In genomic region chr13:28658796-28659610, GRCh38 we compare ENCODE assay signal across 8 cellular contexts. TPM values are rescaled to one million over a fixed set of nuclear protein-coding genes. Genes with fewer than 3 reads are reported as not detected.
DNase-seq lines count a peak whose midpoint lies in the region; ATAC-seq, FAIRE-seq and TF ChIP-seq lines count a peak whose summit lies in the region.

Gene POMP, plus strand, starts transcription at chr13:28659130. Its CDS starts 55 bp downstream, at chr13:28659185.

- peaks cover 2 to 22% of the 10 kb centered on the region in 2 experiments for H3K36me3 ChIP-seq in HepG2 (replicated peaks in 1 of 2; ENCODE audit: control insufficient read depth in 1 of 2, insufficient read depth in 2 of 2, low read length in 2 of 2)

- peak; percentile 17 for TF ChIP-seq CTCF in HepG2 (CRISPR knock-in tag; IDR thresholded peaks at IDR 0.05)

- H3K27ac ChIP-seq in HepG2 (ENCODE audit: extremely low read length, insufficient read depth, low read length): peak within 1 kb of the TSS; percentile 72

- TF ChIP-seq EP300 in HepG2 (IDR thresholded peaks at IDR 0.05; ENCODE audit: low read depth in 2 of 2, low read length in 2 of 2): no peak; a peak in 1 of 4 replicates
- no peak for TF ChIP-seq EP300 in HepG2 (CRISPR knock-in tag; IDR thresholded peaks at IDR 0.05; ENCODE audit: borderline replicate concordance)

- POLR2A ChIA-PET in HepG2 (lab: Yijun Ruan, JAX): interaction anchor here (0.7 to 1.9 kb wide), 7 partner anchors 10 to 138 kb away, joined by 3 to 11 read pairs (median 7); no protein-coding TSS in a partner anchor

- peak within 1 kb of the TSS; percentile 75 for H3K4me2 ChIP-seq in HepG2 (ENCODE audit: low read depth, low read length)

- intact Hi-C loops in HepG2 (cut with micrococcal nuclease; ENCODE audit: unreplicated experiment): loop anchor here (1.0 kb wide), 1 partner anchor 335 kb away; no protein-coding TSS in a partner anchor

- CTCF ChIA-PET in HepG2 (lab: Yijun Ruan, JAX; ENCODE audit: low intra/inter-chr PET ratio, low total read pairs): no interaction called here

- H2AFZ ChIP-seq in HepG2 (ENCODE audit: low read length): peak within 1 kb of the TSS; percentile 22

- peak; percentile 28 to 94 (median 85) for DNase-seq in C1 segment of cervical spinal cord (lab: John Stamatoyannopoulos, UW)
- peak; percentile 82 for DNase-seq in GM19239 (ENCODE audit: insufficient read length, low spot score)
- DNase-seq in NCI-H774 (lab: John Stamatoyannopoulos, UW): peak; percentile 68
- peak; percentile 91 to 93 for DNase-seq in activated CD4-positive, alpha-beta T cell treated with anti-CD3 and anti-CD28 coated beads, Interleukin-2, amount 50 U/mL, for 48 hours
- peak; percentile 79 to 92 for DNase-seq in dermis microvascular lymphatic vessel endothelial cell (ENCODE audit: low read depth in 2 of 2)
- peak; percentile 80 for DNase-seq in HepG2 (ENCODE audit: low spot score)
- DNase-seq in stimulated activated CD4-positive, alpha-beta T cell treated with anti-CD3 and anti-CD28 coated beads, Interleukin-4, amount 100 ng/mL, for 1 hour: peak; percentile 92

- H3K27me3 ChIP-seq in HepG2 (ENCODE audit: control insufficient read depth in 1 of 2, insufficient read depth in 2 of 2, low read length in 2 of 2): no peaks in the 10 kb centered on the region; a peak in 1 of 5 replicates

- peak within 1 kb of the TSS; percentile 87 for H3K9ac ChIP-seq in HepG2 (ENCODE audit: insufficient read depth, low read depth, low read length)

- FAIRE-seq in GM19239 (lab: Jason Lieb, UNC) (peak; percentile 95), HepG2 (lab: Jason Lieb, UNC) (no peak)

- peaks cover 57% of the 10 kb centered on the region for H3K79me2 ChIP-seq in HepG2 (ENCODE audit: insufficient read depth, low read length)

- H3K4me1 ChIP-seq in HepG2 (ENCODE audit: insufficient read depth, low read length): peaks cover 51% of the 10 kb centered on the region

- H4K20me1 ChIP-seq in HepG2 (ENCODE audit: insufficient read depth, low read length): 0 out of 2 replicates have a peak, but pooled peaks cover 7% of the 10 kb centered on the region

- H3K4me3 ChIP-seq in HepG2 (replicated peaks in 1 of 3; ENCODE audit: insufficient read depth in 1 of 3, low read depth in 2 of 3, low read length in 3 of 3): peak within 1 kb of the TSS; percentile 91 to 96 (median 95)

- H3K9me3 ChIP-seq in HepG2 (ENCODE audit: low read length): no peaks in the 10 kb centered on the region

- in situ Hi-C loops in HepG2 (cut with HindIII; ENCODE audit: extremely low pct_ligation_motif_present, low pct_unique_long_range_greater_than_20kb): no loop called here

- TF ChIP-seq POLR2A in HepG2 (IDR thresholded peaks at IDR 0.05; ENCODE audit: insufficient read depth in 1 of 2, low read depth in 2 of 2, low read length in 2 of 2): peak; percentile 70 to 94

- BruUV-seq in HepG2 (replicated peaks; lab: Mats Ljungman, UMichigan): no TSS peak

- TF ChIP-seq RAD21 in HepG2 (CRISPR knock-in tag; IDR thresholded peaks at IDR 0.05): no peak

- ATAC-seq in HG03442 (IDR thresholded peaks at IDR 0.05; ENCODE audit: unreplicated experiment) (peak; percentile 88), HepG2 (peak; percentile 99)

- WGBS in HepG2 (ENCODE audit: low lambda C conversion rate): 0% methylated on average over 26 of the region's 64 CpGs

TF ChIP-seq in HepG2, 621 proteins besides CTCF, POLR2A, EP300 and RAD21 (continues in another document):
- peak; percentile 97 for TF ChIP-seq GATAD1 (CRISPR knock-in tag; IDR thresholded peaks at IDR 0.05)
- TF ChIP-seq PBX2 (CRISPR knock-in tag; IDR thresholded peaks at IDR 0.05): no peak
- TF ChIP-seq ZNF747 (CRISPR knock-in tag; IDR thresholded peaks at IDR 0.05; ENCODE audit: borderline replicate concordance): peak; percentile 89
- peak; percentile 80; the same call in 1 of the 2 replicates for TF ChIP-seq ZNF746 (CRISPR knock-in tag; IDR thresholded peaks at IDR 0.05)
- no peak for TF ChIP-seq ZBTB42 (CRISPR knock-in tag; IDR thresholded peaks at IDR 0.05)
- 0 out of 2 replicates have a peak, but pooled peaks have one; percentile 48 for TF ChIP-seq SALL2 (CRISPR knock-in tag; IDR thresholded peaks at IDR 0.05)
- TF ChIP-seq ZNF678 (CRISPR knock-in tag; IDR thresholded peaks at IDR 0.05): no peak
- TF ChIP-seq NCOA2 (CRISPR knock-in tag; IDR thresholded peaks at IDR 0.05): no peak; the same call in 1 of the 2 replicates
- no peak for TF ChIP-seq LRRFIP1 (CRISPR knock-in tag; conservative IDR thresholded peaks at IDR 0.05)
- TF ChIP-seq NCOA1 (CRISPR knock-in tag; IDR thresholded peaks at IDR 0.05): no peak
- no peak for TF ChIP-seq ZNF615 (CRISPR knock-in tag; IDR thresholded peaks at IDR 0.05; ENCODE audit: borderline replicate concordance)
- TF ChIP-seq MTF2 (CRISPR knock-in tag; IDR thresholded peaks at IDR 0.05; ENCODE audit: borderline replicate concordance): no peak
- 0 out of 2 replicates have a peak, but pooled peaks have one; percentile 29 for TF ChIP-seq ZNF572 (CRISPR knock-in tag; IDR thresholded peaks at IDR 0.05)
- TF ChIP-seq ZNF33B (CRISPR knock-in tag; IDR thresholded peaks at IDR 0.05): peak; percentile 85
- TF ChIP-seq ZFP36L1 (CRISPR knock-in tag; IDR thresholded peaks at IDR 0.05): no peak
- TF ChIP-seq SRY (CRISPR knock-in tag; IDR thresholded peaks at IDR 0.05): peak; percentile 85; the same call in 1 of the 2 replicates
- TF ChIP-seq ZNF230 (CRISPR knock-in tag; IDR thresholded peaks at IDR 0.05): peak; percentile 87; the same call in 1 of the 2 replicates
- no peak for TF ChIP-seq NR2F1 (CRISPR knock-in tag; IDR thresholded peaks at IDR 0.05)
- TF ChIP-seq MLX (CRISPR knock-in tag; IDR thresholded peaks at IDR 0.05): no peak; the same call in 1 of the 2 replicates

RNA-seq across cellular contexts. Expression of gene POMP, which starts in this region (rescaled TPM):
- 71.8 and 97.4 TPM in 2 replicates for total RNA-seq in dermis microvascular lymphatic vessel endothelial cell
- total RNA-seq in HepG2 (2016; rRNA removed; fragmentation: Illumina TruSeq; extraction: Trizol): 118 and 183 TPM in 2 replicates
- 37.3 and 37.5 TPM in 2 replicates for total RNA-seq in HepG2 (2016; cell fraction: cytosol; rRNA removed; fragmentation: Illumina TruSeq; extraction: Trizol; ENCODE audit: low read depth)
- total RNA-seq in HepG2 (2016; cell fraction: insoluble cytoplasmic fraction; rRNA removed; fragmentation: Illumina TruSeq; extraction: Trizol): 124 and 193 TPM in 2 replicates
- 33.5 and 35.4 TPM in 2 replicates for total RNA-seq in HepG2 (2016; cell fraction: membrane; rRNA removed; fragmentation: Illumina TruSeq; extraction: Trizol)
- 39.2 and 40.4 TPM in 2 replicates for total RNA-seq in HepG2 (2016; cell fraction: nucleus; rRNA removed; fragmentation: Illumina TruSeq; extraction: Trizol)
- polyA plus RNA-seq in HepG2 (2011; rRNA removed): 23.2 and 30.6 TPM in 2 replicates
- polyA plus RNA-seq in HepG2 (2011; cell fraction: cytosol; rRNA removed): 12.7 and 21.8 TPM in 2 replicates
- 3.1 and 5.2 TPM in 2 replicates for polyA plus RNA-seq in HepG2 (2011; cell fraction: nucleus; rRNA removed)
- polyA plus RNA-seq in HepG2 (2012): 60.1 and 106 TPM in 2 replicates
- 38.0 and 44.3 TPM in 2 replicates for polyA plus RNA-seq in HepG2 (2016; cell fraction: cytosol; fragmentation: Illumina TruSeq; extraction: Trizol; ENCODE audit: low read depth)
- polyA plus RNA-seq in HepG2 (2016; cell fraction: insoluble cytoplasmic fraction; fragmentation: Illumina TruSeq; extraction: Trizol; ENCODE audit: low read depth): 162 and 180 TPM in 2 replicates
- polyA plus RNA-seq in HepG2 (2016; cell fraction: membrane; fragmentation: Illumina TruSeq; extraction: Trizol; ENCODE audit: low read depth): 27.8 and 29.2 TPM in 2 replicates
- 59.8 and 63.8 TPM in 2 replicates for polyA plus RNA-seq in HepG2 (2016; cell fraction: nucleus; fragmentation: Illumina TruSeq; extraction: Trizol; ENCODE audit: insufficient read depth, low read depth)
- polyA minus RNA-seq in HepG2 (2011; rRNA and poly(A)+ RNA removed; ENCODE audit: low replicate concordance): 5.4 and 11.2 TPM in 2 replicates
- 16.4 and 16.7 TPM in 2 replicates for polyA minus RNA-seq in HepG2 (2011; cell fraction: cytosol; rRNA and poly(A)+ RNA removed)
- polyA minus RNA-seq in HepG2 (2011; cell fraction: nucleus; rRNA and poly(A)+ RNA removed): 10.9 and 11.3 TPM in 2 replicates

Comparison
In these comparisons a context has a peak if more than half of its experiments do, and no peak if none do; other contexts are left out.
1. Peak in every context shown above with its lines: DNase-seq, ATAC-seq, H3K4me3 ChIP-seq and H3K27ac ChIP-seq.